ENCODE assay signal across 28 cellular contexts in genomic region chr2:184555352-184555751, GRCh38. TPM values are rescaled to one million over a fixed set of nuclear protein-coding genes. Genes with fewer than 3 reads are reported as not detected.
"Had no signal": no experiment of that assay in that cellular context is flagged by ENCODE, and none has a peak within 500 bp of the region (broad histone marks: within the 10 kb centered on the region; RNA-seq: fewer than 3 reads in every experiment).

No MANE protein-coding gene starts in this region.

- H3K4me1 Mint-ChIP-seq: mesothelial cell of epicardium; naive B cell; stimulated activated memory B cell treated with anti-CD40 and anti-IgM and Interleukin-4, amounts not matched to agents 10 μg/mL and 1 μg/mL and 100 μg/mL, for 72 hours; stimulated activated naive CD8-positive, alpha-beta T cell treated with anti-CD3 and anti-CD28 coated beads, Interleukin-15, amount 100 ng/mL, for 72 hours had no signal

- DNase-seq: left cardiac atrium; mesendoderm; naive B cell; ovary; right lobe of liver; stimulated activated CD4-positive, alpha-beta T cell treated with anti-CD3 and anti-CD28 coated beads, Interleukin-1b, Interleukin-23, amount 100 ng/mL, for 48 hours; stimulated activated CD4-positive, alpha-beta T cell treated with anti-CD3 and anti-CD28 coated beads, Interleukin-2, amount 100 ng/mL, for 48 hours; stimulated activated CD4-positive, alpha-beta T cell treated with anti-CD3 and anti-CD28 coated beads, Interleukin-4, amount 100 ng/mL, for 4 hours; stimulated activated CD8-positive, alpha-beta memory T cell treated with anti-CD3 and anti-CD28 coated beads, Interleukin-4, amount 100 ng/mL, for 48 hours; stimulated activated naive CD4-positive, alpha-beta T cell treated with Interleukin-2 at 50 U/mL for 16 hours; stimulated activated naive CD8-positive, alpha-beta T cell treated with anti-CD3 and anti-CD28 coated beads, Interleukin-15, amount 100 ng/mL, for 72 hours; substantia nigra; tibial artery; trophoblast cell; upper lobe of right lung had no signal

- H3K27me3 ChIP-seq: hepatocyte, left lung, ovary, right atrium auricular region, right lobe of liver, tibial artery, upper lobe of right lung had no signal

- H3K4me3 Mint-ChIP-seq: mesothelial cell of epicardium; naive B cell; natural killer cell treated with Interleukin-12 subunit alpha and Interleukin-12 subunit beta and Interleukin-15 and Interleukin-18, amount 100 ng/mL, for 72 hours; stimulated activated memory B cell treated with anti-CD40 and anti-IgM and Interleukin-4, amounts not matched to agents 10 μg/mL and 1 μg/mL and 100 μg/mL, for 72 hours; stimulated activated naive CD8-positive, alpha-beta T cell treated with anti-CD3 and anti-CD28 coated beads, Interleukin-15, amount 100 ng/mL, for 72 hours had no signal

- H3K36me3 Mint-ChIP-seq: mesothelial cell of epicardium; naive B cell; natural killer cell treated with Interleukin-12 subunit alpha and Interleukin-12 subunit beta and Interleukin-15 and Interleukin-18, amount 100 ng/mL, for 72 hours; stimulated activated memory B cell treated with anti-CD40 and anti-IgM and Interleukin-4, amounts not matched to agents 10 μg/mL and 1 μg/mL and 100 μg/mL, for 72 hours had no signal

- ATAC-seq: left cardiac atrium; left lung; natural killer cell treated with Interleukin-12 subunit alpha and Interleukin-12 subunit beta and Interleukin-15 and Interleukin-18, amount 100 ng/mL, for 72 hours; right lobe of liver; stimulated activated memory B cell treated with anti-CD40 and anti-IgM and Interleukin-4, amounts not matched to agents 10 μg/mL and 1 μg/mL and 100 μg/mL, for 72 hours; stimulated activated naive CD8-positive, alpha-beta T cell treated with anti-CD3 and anti-CD28 coated beads, Interleukin-15, amount 100 ng/mL, for 72 hours; upper lobe of right lung had no signal

- H3K27ac Mint-ChIP-seq: mesothelial cell of epicardium; naive B cell; natural killer cell treated with Interleukin-12 subunit alpha and Interleukin-12 subunit beta and Interleukin-15 and Interleukin-18, amount 100 ng/mL, for 72 hours; progenitor cell of endocrine pancreas; stimulated activated memory B cell treated with anti-CD40 and anti-IgM and Interleukin-4, amounts not matched to agents 10 μg/mL and 1 μg/mL and 100 μg/mL, for 72 hours; stimulated activated naive CD8-positive, alpha-beta T cell treated with anti-CD3 and anti-CD28 coated beads, Interleukin-15, amount 100 ng/mL, for 72 hours had no signal

- H3K9me3 Mint-ChIP-seq: mesothelial cell of epicardium; stimulated activated memory B cell treated with anti-CD40 and anti-IgM and Interleukin-4, amounts not matched to agents 10 μg/mL and 1 μg/mL and 100 μg/mL, for 72 hours had no signal

- H3K4me1 ChIP-seq: left lung, right atrium auricular region, right lobe of liver, tibial artery, upper lobe of right lung had no signal

- FAIRE-seq: keratinocyte, urothelium cell line had no signal

- H3K4me2 ChIP-seq: hepatocyte, smooth muscle cell had no signal

- H3K27ac ChIP-seq: hepatocyte, left lung, ovary, right atrium auricular region, right lobe of liver, thoracic aorta, tibial artery, upper lobe of right lung had no signal

- H3K9me3 ChIP-seq: ovary, right atrium auricular region, right lobe of liver, thoracic aorta, tibial artery, upper lobe of right lung had no signal

- H3K27me3 Mint-ChIP-seq: naive B cell; natural killer cell treated with Interleukin-12 subunit alpha and Interleukin-12 subunit beta and Interleukin-15 and Interleukin-18, amount 100 ng/mL, for 72 hours; progenitor cell of endocrine pancreas; stimulated activated memory B cell treated with anti-CD40 and anti-IgM and Interleukin-4, amounts not matched to agents 10 μg/mL and 1 μg/mL and 100 μg/mL, for 72 hours; stimulated activated naive CD8-positive, alpha-beta T cell treated with anti-CD3 and anti-CD28 coated beads, Interleukin-15, amount 100 ng/mL, for 72 hours had no signal

- H3K36me3 ChIP-seq: left lung, ovary, right atrium auricular region, right lobe of liver, thoracic aorta, tibial artery, upper lobe of right lung had no signal

- H2AFZ ChIP-seq: hepatocyte had no signal

- H3K4me3 ChIP-seq: hepatocyte, left lung, lung, ovary, right atrium auricular region, right lobe of liver, smooth muscle cell, thoracic aorta, tibial artery, upper lobe of right lung had no signal

- H3K79me2 ChIP-seq: hepatocyte had no signal

RNA-seq across cellular contexts. Expression of gene ZNF804A, which starts 43.0 kb away (rescaled TPM):
- total RNA-seq: progenitor cell of endocrine pancreas, pulmonary artery endothelial cell, right atrium auricular region had no signal
